In genomic region chr12:76083761-76084276, GRCh38 we compare ENCODE assay signal across 8 cellular contexts. TPM values are rescaled to one million over a fixed set of nuclear protein-coding genes. Genes with fewer than 3 reads are reported as not detected.
DNase-seq lines count a peak whose midpoint lies in the region; ATAC-seq and TF ChIP-seq lines count a peak whose summit lies in the region.

No MANE protein-coding gene starts in this region.

- peak overlapping the region; percentile 94 for H2AK9ac ChIP-seq in IMR-90 (replicated peaks; ENCODE audit: low read depth, low read length, poor library complexity)

- peaks cover 0 to 17% of the 10 kb centered on the region in 2 experiments; a peak in 2 of 4 replicates for H3K79me1 ChIP-seq in IMR-90 (ENCODE audit: low read depth in 1 of 2, low read length in 2 of 2)

- peak overlapping the region; percentile 83 for H3K4ac ChIP-seq in IMR-90 (ENCODE audit: low read depth, low read length)

- intact Hi-C loops in IMR-90 (cut with micrococcal nuclease) (loop anchor here (1.0 to 5.0 kb wide), 5 partner anchors 75 to 501 kb away; no protein-coding TSS in a partner anchor), head of caudate nucleus (cut with DNase I) (no loop called here), ovary (cut with DNase I) (loop anchor here in 1 of 4 donors (2.0 kb wide), 1 partner anchor 53 kb away; the partner anchor contains the start of gene PHLDA1), thyroid gland (cut with DNase I) (no loop called here)

- H3K79me2 ChIP-seq in SK-N-SH (ENCODE audit: insufficient read depth): peaks cover 55% of the 10 kb centered on the region

- peaks cover 7% of the 10 kb centered on the region; the same call in 1 of the 2 replicates for H3K9me1 ChIP-seq in IMR-90 (ENCODE audit: insufficient read depth, low read length)

- TF ChIP-seq CTCF in IMR-90 (conservative IDR thresholded peaks at IDR 0.05; ENCODE audit: low read depth, low read length) (no peak), SK-N-SH (IDR thresholded peaks at IDR 0.05) (no peak), ovary (IDR thresholded peaks at IDR 0.05) (no peak), thyroid gland (IDR thresholded peaks at IDR 0.05) (no peak)

- H3K18ac ChIP-seq in IMR-90 (ENCODE audit: low read depth, low read length): peak overlapping the region; percentile 12; the same call in 1 of the 2 replicates

- H3K36me3 ChIP-seq in IMR-90 (ENCODE audit: control insufficient read depth, insufficient read depth, low read length) (peaks cover 2% of the 10 kb centered on the region; the same call in 1 of the 2 replicates), SK-N-SH (replicated peaks in 1 of 2; ENCODE audit: control insufficient read depth in 1 of 2, insufficient read depth in 2 of 2, low read length in 1 of 2) (peaks cover 7 to 17% of the 10 kb centered on the region in 2 experiments), ovary (no peaks in the 10 kb centered on the region), thyroid gland (no peaks in the 10 kb centered on the region)

- ATAC-seq in GM21526 (IDR thresholded peaks at IDR 0.05; ENCODE audit: low FRiP score, unreplicated experiment) (peak; percentile 32), IMR-90 (ENCODE audit: low read depth) (peak; percentile 42)

- 0% methylated on average over 4 of the region's 44 CpGs; no CpG with 5 or more reads in 1 of the 2 experiments for WGBS in IMR-90 (ENCODE audit: extremely low coverage in 2 of 2, insufficient read length in 1 of 2), 2 experiments
- WGBS in SK-N-SH (ENCODE audit: low lambda C conversion rate): under 1% methylated on average over 29 of the region's 44 CpGs
- WGBS in ovary, 3 donors: 0 to 1% (median 1%) methylated on average over 43 to 44 of the region's 44 CpGs
- 1 to 2% methylated on average over 5 to 22 of the region's 44 CpGs for WGBS in thyroid gland, 2 donors

- peak overlapping the region; percentile 95 for H3K4me3 Mint-ChIP-seq in activated naive CD8-positive, alpha-beta T cell

- TF ChIP-seq EP300 in SK-N-SH (IDR thresholded peaks at IDR 0.05; ENCODE audit: borderline replicate concordance in 1 of 2, low read depth in 1 of 2, low read length in 1 of 2) (peak in 1 of 2 experiments; percentile 28; a peak in 1 of 4 replicates), ovary (IDR thresholded peaks at IDR 0.05) (no peak)

- peak overlapping the region; percentile 3; the same call in 1 of the 2 replicates for H4K5ac ChIP-seq in IMR-90 (ENCODE audit: low read depth, low read length)

- TF ChIP-seq RAD21 in IMR-90 (IDR thresholded peaks at IDR 0.05; ENCODE audit: low read length): no peak
- TF ChIP-seq RAD21 in SK-N-SH (IDR thresholded peaks at IDR 0.05; ENCODE audit: low read length): no peak

- peak overlapping the region; percentile 94 for H3K14ac ChIP-seq in IMR-90 (replicated peaks; ENCODE audit: low read depth, low read length)

- H3K23ac ChIP-seq in IMR-90 (ENCODE audit: low read depth, low read length): peak overlapping the region; percentile 99

- H2BK120ac ChIP-seq in IMR-90 (ENCODE audit: low read depth, low read length): peak overlapping the region; percentile 48; the same call in 1 of the 2 replicates

- peak overlapping the region; percentile 58 to 80 for H4K8ac ChIP-seq in IMR-90 (ENCODE audit: low read depth in 2 of 2, low read length in 2 of 2)

- H3K9me3 Mint-ChIP-seq in activated naive CD8-positive, alpha-beta T cell (ENCODE audit: low read depth): no peaks in the 10 kb centered on the region

- H3K27ac ChIP-seq in IMR-90 (ENCODE audit: insufficient read depth, low read length): peak overlapping the region; percentile 94
- peak overlapping the region; percentile 98 for H3K27ac ChIP-seq in SK-N-SH (ENCODE audit: low read depth in 2 of 2, low read length in 1 of 2)
- H3K27ac ChIP-seq in ovary: peak overlapping the region; percentile 95 to 99
- H3K27ac ChIP-seq in thyroid gland: peak overlapping the region; percentile 98 to 99 (median 99)

- H3K4me2 ChIP-seq in IMR-90 (ENCODE audit: low read depth, low read length) (peak overlapping the region; percentile 94), SK-N-SH (peak overlapping the region; percentile 78)

- BruUV-seq in IMR-90 (replicated peaks; lab: Mats Ljungman, UMichigan): no TSS peak

- H3K27ac Mint-ChIP-seq in activated naive CD8-positive, alpha-beta T cell: peak overlapping the region; percentile 100

- no peak overlapping the region for H2BK20ac ChIP-seq in IMR-90 (ENCODE audit: low read depth, low read length)

- H4K91ac ChIP-seq in IMR-90 (ENCODE audit: insufficient read depth, low read depth, low read length): peak overlapping the region; percentile 70; the same call in 1 of the 2 replicates

- peak overlapping the region; percentile 70; the same call in 1 of the 2 replicates for H2AK5ac ChIP-seq in IMR-90 (ENCODE audit: low read depth, low read length)

- H2AFZ ChIP-seq in IMR-90 (replicated peaks; ENCODE audit: low read length, poor library complexity) (peak overlapping the region; percentile 97), SK-N-SH (ENCODE audit: low read depth) (no peak overlapping the region)

- CTCF ChIA-PET in IMR-90 (lab: Yijun Ruan, JAX): no interaction called here
- CTCF ChIA-PET in SK-N-SH (lab: Yijun Ruan, JAX): interaction anchor here (0.6 to 1.7 kb wide), 3 partner anchors 149 to 556 kb away, joined by 3 to 4 read pairs (median 4); partner anchors contain the start of gene BBS10

- no peaks in the 10 kb centered on the region for H3K27me3 ChIP-seq in IMR-90 (ENCODE audit: control insufficient read depth, insufficient read depth, low read length)
- no peaks in the 10 kb centered on the region for H3K27me3 ChIP-seq in SK-N-SH (ENCODE audit: insufficient read depth)
- H3K27me3 ChIP-seq in ovary: no peaks in the 10 kb centered on the region
- no peaks in the 10 kb centered on the region for H3K27me3 ChIP-seq in thyroid gland

- H3K9me2 ChIP-seq in SK-N-SH: no peaks in the 10 kb centered on the region

- TF ChIP-seq POLR2A in IMR-90 (IDR thresholded peaks at IDR 0.05; ENCODE audit: low read depth, low read length) (no peak; the same call in 1 of the 2 replicates), ovary (IDR thresholded peaks at IDR 0.05) (no peak), thyroid gland (IDR thresholded peaks at IDR 0.05) (no peak)

- POLR2A ChIA-PET in IMR-90 (lab: Charles Lee; ENCODE audit: unreplicated experiment) (interaction anchor here (0.6 kb wide), 1 partner anchor 462 kb away, joined by 3 read pairs; no protein-coding TSS in a partner anchor), SK-N-SH (lab: Yijun Ruan, JAX) (interaction anchor here (1.7 kb wide), 1 partner anchor 264 kb away, joined by 8 read pairs; the partner anchor contains the start of gene BBS10)

- H4K20me1 ChIP-seq in IMR-90 (ENCODE audit: insufficient read depth, low read length) (peaks cover 49% of the 10 kb centered on the region), SK-N-SH (ENCODE audit: insufficient read depth) (peaks cover 48% of the 10 kb centered on the region)

- H3K4me1 ChIP-seq in IMR-90 (ENCODE audit: control insufficient read depth, insufficient read depth, low read length): peaks cover 4% of the 10 kb centered on the region
- H3K4me1 ChIP-seq in SK-N-SH (ENCODE audit: control insufficient read depth in 1 of 2, insufficient read depth in 2 of 2, low read depth in 1 of 2, low read length in 1 of 2): peaks cover 13 to 14% of the 10 kb centered on the region in 2 experiments; a peak in 3 of 4 replicates
- H3K4me1 ChIP-seq in ovary (ENCODE audit: insufficient read depth): no peaks in the 10 kb centered on the region
- peaks cover 13 to 21% of the 10 kb centered on the region in 2 donors for H3K4me1 ChIP-seq in thyroid gland

- peaks cover 52% of the 10 kb centered on the region for H3K4me1 Mint-ChIP-seq in activated naive CD8-positive, alpha-beta T cell (ENCODE audit: low read depth)

- dilution Hi-C loops in IMR-90 (cut with HindIII; ENCODE audit: low sequenced_read_pairs, unreplicated experiment): no loop called here

- peak overlapping the region; percentile 83 for H3K9ac ChIP-seq in IMR-90 (ENCODE audit: low read depth, low read length)
- H3K9ac ChIP-seq in SK-N-SH: peak overlapping the region; percentile 99

- peak overlapping the region; percentile 82 for H3K4me3 ChIP-seq in IMR-90 (ENCODE audit: insufficient read depth, low read depth, low read length)
- peak overlapping the region; percentile 88 to 93 for H3K4me3 ChIP-seq in SK-N-SH (ENCODE audit: low read depth in 2 of 2, low read length in 1 of 2)
- peak overlapping the region; percentile 81 for H3K4me3 ChIP-seq in ovary
- peak overlapping the region; percentile 60 to 88 (median 85) for H3K4me3 ChIP-seq in thyroid gland (replicated peaks in 1 of 3)

- H3K56ac ChIP-seq in IMR-90 (ENCODE audit: extremely low read depth, insufficient read depth, low read length): peak overlapping the region; percentile 80

- H3K27me3 Mint-ChIP-seq in activated naive CD8-positive, alpha-beta T cell: no peaks in the 10 kb centered on the region

- H2BK15ac ChIP-seq in IMR-90 (ENCODE audit: low read depth, low read length): peak overlapping the region; percentile 23; the same call in 1 of the 3 replicates

- in situ Hi-C loops in Caki2 (cut with HindIII; ENCODE audit: low pct_unique_long_range_greater_than_20kb, low sequenced_read_pairs): no loop called here
- in situ Hi-C loops in IMR-90 (cut with MboI; ENCODE audit: low sequenced_read_pairs): no loop called here

- 0 out of 2 replicates have a peak, but pooled peaks cover 2% of the 10 kb centered on the region for H3K9me3 ChIP-seq in IMR-90 (ENCODE audit: control insufficient read depth, insufficient read depth, low read length)
- H3K9me3 ChIP-seq in SK-N-SH: 0 out of 2 replicates have a peak, but pooled peaks cover 5% of the 10 kb centered on the region
- H3K9me3 ChIP-seq in ovary: no peaks in the 10 kb centered on the region
- H3K9me3 ChIP-seq in thyroid gland: no peaks in the 10 kb centered on the region

- peak overlapping the region; percentile 90 for H2BK5ac ChIP-seq in IMR-90 (ENCODE audit: low read depth, low read length, poor library complexity, severe bottlenecking)

- DNase-seq in Caki2 (ENCODE audit: low read depth): peak; percentile 79
- peak; percentile 62 for DNase-seq in IMR-90
- peak; percentile 88 for DNase-seq in SK-N-SH
- DNase-seq in head of caudate nucleus: peak; percentile 27 to 87 (median 72)
- DNase-seq in ovary: peak; percentile 75 to 83 (median 79)
- DNase-seq in thyroid gland: peak; percentile 73 to 75

- peaks cover 25% of the 10 kb centered on the region for H3K36me3 Mint-ChIP-seq in activated naive CD8-positive, alpha-beta T cell

- peaks cover 14% of the 10 kb centered on the region for H3F3A ChIP-seq in SK-N-SH (replicated peaks; ENCODE audit: insufficient read depth)

RNA-seq across cellular contexts. Expression of gene NAP1L1, which starts 0.7 kb away (rescaled TPM):
- total RNA-seq in Caki2 (2014; rRNA removed; shearing (Covaris generic); ENCODE audit: low replicate concordance): 585 and 643 TPM in 2 replicates
- 86.4 and 166 TPM in 2 replicates for total RNA-seq in IMR-90 (2012; rRNA removed)
- polyA plus RNA-seq in IMR-90 (2012; rRNA removed): 160 and 200 TPM in 2 replicates
- polyA plus RNA-seq in IMR-90 (2012; cell fraction: cytosol; rRNA removed): 69.9 and 71.8 TPM in 2 replicates
- polyA plus RNA-seq in IMR-90 (2012; cell fraction: nucleus; rRNA removed; ENCODE audit: low replicate concordance): 28.8 and 129 TPM in 2 replicates
- 193 and 197 TPM in 2 replicates for polyA plus RNA-seq in SK-N-SH (2012; rRNA removed)
- polyA plus RNA-seq in SK-N-SH (2012; cell fraction: cytosol; rRNA removed): 275 and 391 TPM in 2 replicates
- 122 and 161 TPM in 2 replicates for polyA plus RNA-seq in SK-N-SH (2012; cell fraction: nucleus; rRNA removed)
- total RNA-seq in ovary: 1,000 to 10,000 TPM in 1 of 7 donors, 100 to 1,000 TPM in 6; 500 to 1,115 (median 750) TPM
- 100 to 1,000 TPM; 575 to 820 TPM for polyA plus RNA-seq in ovary
- 100 to 1,000 TPM; 193 to 341 (median 213) TPM for total RNA-seq in thyroid gland

RNA-seq across cellular contexts. Expression of gene PHLDA1, which starts 52.2 kb away (rescaled TPM):
- 18.8 and 36.5 TPM in 2 replicates for total RNA-seq in Caki2 (2014; rRNA removed; shearing (Covaris generic); ENCODE audit: low replicate concordance)
- total RNA-seq in IMR-90 (2012; rRNA removed) (27.8 and 47.8 TPM in 2 replicates), ovary (10 to 100 TPM in 6 of 7 donors, 1 to 10 TPM in 1; 3.8 to 37.7 (median 19.6) TPM), thyroid gland (10 to 100 TPM; 45.2 to 73.1 (median 57.5) TPM)
- polyA plus RNA-seq in IMR-90 (2012; rRNA removed) (28.9 and 32.4 TPM in 2 replicates), SK-N-SH (2012; rRNA removed) (21.6 and 26.2 TPM in 2 replicates), ovary (10 to 100 TPM; 11.4 to 13.1 TPM)
- 38.1 and 58.3 TPM in 2 replicates for polyA plus RNA-seq in IMR-90 (2012; cell fraction: cytosol; rRNA removed)
- 63.4 and 81.1 TPM in 2 replicates for polyA plus RNA-seq in IMR-90 (2012; cell fraction: nucleus; rRNA removed; ENCODE audit: low replicate concordance)
- 20.1 and 20.3 TPM in 2 replicates for polyA plus RNA-seq in SK-N-SH (2012; cell fraction: cytosol; rRNA removed)
- 19.8 and 24.5 TPM in 2 replicates for polyA plus RNA-seq in SK-N-SH (2012; cell fraction: nucleus; rRNA removed)

Comparison
In these comparisons a context has a peak if more than half of its experiments do, and no peak if none do; other contexts are left out.
1. Peak in every context shown above with its lines: DNase-seq, ATAC-seq, H3K4me3 ChIP-seq and H3K27ac ChIP-seq.